In genomic region chr4:18138076-18138665, GRCh38 we compare ENCODE assay signal across 19 cellular contexts.
"Had no signal": no experiment of that assay in that cellular context is flagged by ENCODE, and none has a peak within 500 bp of the region (broad histone marks: within the 10 kb centered on the region; RNA-seq: fewer than 3 reads in every experiment).

No MANE protein-coding gene starts in this region.

- H3K36me3 ChIP-seq: SJSA1 had no signal

- H3K27ac Mint-ChIP-seq: activated CD8-positive, alpha-beta T cell treated with anti-CD3 and anti-CD28 coated beads for 36 hours; activated naive CD4-positive, alpha-beta T cell treated with anti-CD3 and anti-CD28 coated beads, Interleukin-2, amount 10 ng/mL, durations not matched to agents 7 days and 5 days; activated naive CD8-positive, alpha-beta T cell treated with anti-CD3 and anti-CD28 coated beads for 36 hours; activated T-cell treated with anti-CD3 and anti-CD28 coated beads, Interleukin-2, amount 50 U/mL, for 72 hours; activated T-helper 2 cell treated with anti-CD3 and anti-CD28 coated beads, Interferon-gamma antibody, Interleukin-2, Interleukin-4, amounts not matched to agents 10 μg/mL and 5 μg/mL and 100 μg/mL, durations not matched to agents 14 hours and 24 hours and 36 hours; T-helper 1 cell treated with Interleukin-12 subunit alpha and Interleukin-12 subunit beta and Interleukin-4 antibody, amounts not matched to agents 30 μg/mL and 1 μg/mL, for 36 hours had no signal

- H3K4me3 Mint-ChIP-seq: activated CD8-positive, alpha-beta T cell treated with anti-CD3 and anti-CD28 coated beads for 36 hours; activated naive CD4-positive, alpha-beta T cell treated with anti-CD3 and anti-CD28 coated beads, Interleukin-2, amount 10 ng/mL, durations not matched to agents 7 days and 5 days; activated naive CD8-positive, alpha-beta T cell treated with anti-CD3 and anti-CD28 coated beads for 36 hours; activated T-cell treated with anti-CD3 and anti-CD28 coated beads, Interleukin-2, amount 50 U/mL, for 72 hours; T-helper 1 cell treated with Interleukin-12 subunit alpha and Interleukin-12 subunit beta and Interleukin-4 antibody, amounts not matched to agents 30 μg/mL and 1 μg/mL, for 36 hours had no signal

- H3K9me3 Mint-ChIP-seq: activated CD8-positive, alpha-beta T cell treated with anti-CD3 and anti-CD28 coated beads for 36 hours; activated naive CD4-positive, alpha-beta T cell treated with anti-CD3 and anti-CD28 coated beads, Interleukin-2, amount 10 ng/mL, durations not matched to agents 7 days and 5 days; activated naive CD8-positive, alpha-beta T cell treated with anti-CD3 and anti-CD28 coated beads for 36 hours; activated T-helper 2 cell treated with anti-CD3 and anti-CD28 coated beads, Interferon-gamma antibody, Interleukin-2, Interleukin-4, amounts not matched to agents 10 μg/mL and 5 μg/mL and 100 μg/mL, durations not matched to agents 14 hours and 24 hours and 36 hours had no signal

- H3K36me3 Mint-ChIP-seq: activated naive CD4-positive, alpha-beta T cell treated with anti-CD3 and anti-CD28 coated beads, Interleukin-2, amount 10 ng/mL, durations not matched to agents 7 days and 5 days; activated naive CD8-positive, alpha-beta T cell treated with anti-CD3 and anti-CD28 coated beads for 36 hours had no signal

- H3K9me3 ChIP-seq: SJSA1 had no signal

- H3K27ac ChIP-seq: SJSA1 had no signal

- H3K4me1 ChIP-seq: SJSA1 had no signal

- H3K4me1 Mint-ChIP-seq: activated naive CD4-positive, alpha-beta T cell treated with anti-CD3 and anti-CD28 coated beads, Interleukin-2, amount 10 ng/mL, durations not matched to agents 7 days and 5 days; activated naive CD8-positive, alpha-beta T cell treated with anti-CD3 and anti-CD28 coated beads for 36 hours had no signal

- H3K4me3 ChIP-seq: SJSA1 had no signal

- H3K27me3 ChIP-seq: SJSA1 had no signal

- ATAC-seq: activated CD4-positive, CD25-positive, alpha-beta regulatory T cell treated with anti-CD3 and anti-CD28 coated beads, Interleukin-2, amount 50 U/mL, for 24 hours; activated CD8-positive, alpha-beta T cell treated with anti-CD3 and anti-CD28 coated beads for 36 hours; activated T-cell treated with anti-CD3 and anti-CD28 coated beads, Interleukin-2, amount 50 U/mL, for 72 hours had no signal

- DNase-seq: activated CD4-positive, alpha-beta T cell treated with anti-CD3 and anti-CD28 coated beads for 4 hours; activated CD8-positive, alpha-beta memory T cell treated with anti-CD3 and anti-CD28 coated beads, Interleukin-2, amount 50 U/mL, for 4 hours; activated CD8-positive, alpha-beta T cell treated with anti-CD3 and anti-CD28 coated beads for 36 hours; activated gamma-delta T cell treated with Interleukin-2 at 50 U/mL for 16 hours; activated naive CD4-positive, alpha-beta T cell treated with anti-CD3 and anti-CD28 coated beads, Interleukin-2, amount 10 ng/mL, durations not matched to agents 7 days and 5 days; activated naive CD8-positive, alpha-beta T cell treated with anti-CD3 and anti-CD28 coated beads for 36 hours; activated T-cell treated with anti-CD3 and anti-CD28 coated beads, Interleukin-2, amount 50 U/mL, for 72 hours; MM.1S; NCI-H1105; NCI-H1436 treated with DMSO at 0.1 percent for 48 hours; NCI-H187; NCI-H2081; NCI-H446; NCI-H524; SHP77 had no signal
